Comparison of ENCODE assay signal across 8 cellular contexts in the genomic region with DNA sequence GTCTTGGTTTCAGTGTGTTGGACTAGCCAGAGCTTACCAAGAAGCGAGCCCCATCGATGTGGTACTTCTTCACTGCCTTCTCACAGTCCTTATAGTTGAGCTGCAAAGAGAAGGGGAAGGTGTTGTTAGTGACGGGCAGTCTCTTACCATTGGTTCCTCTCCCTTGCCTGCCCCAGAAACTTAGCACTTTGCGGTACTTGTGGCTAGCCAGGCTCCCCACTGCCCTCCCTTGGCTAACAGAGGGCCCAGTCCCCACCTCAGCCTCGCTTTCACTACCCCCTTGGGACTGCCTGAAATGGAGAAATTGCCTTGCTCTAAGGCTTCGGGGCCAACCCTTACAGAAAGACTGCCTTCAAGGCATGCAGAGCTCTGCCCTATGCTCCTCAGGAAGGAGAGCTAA. TPM values are rescaled to one million over a fixed set of nuclear protein-coding genes. Genes with fewer than 3 reads are reported as not detected.
DNase-seq lines count a peak whose midpoint lies in the region; ATAC-seq and TF ChIP-seq lines count a peak whose summit lies in the region.

No MANE protein-coding gene starts in this region.

- TF ChIP-seq CTCF in CD4-positive, alpha-beta T cell (IDR thresholded peaks at IDR 0.05) = no peak

- peak; percentile 10 for ATAC-seq in CD4-positive, alpha-beta T cell (ENCODE audit: poor library complexity)
- ATAC-seq in GM19328 (IDR thresholded peaks at IDR 0.05; ENCODE audit: unreplicated experiment) = peak; percentile 57
- ATAC-seq in HG03159 (IDR thresholded peaks at IDR 0.05; ENCODE audit: unreplicated experiment) = peak; percentile 68
- peak; percentile 88 to 93 for ATAC-seq in natural killer cell treated with Interleukin-12 subunit alpha and Interleukin-12 subunit beta and Interleukin-15 and Interleukin-18, amount 100 ng/mL, for 72 hours

- POLR2A ChIA-PET in CD4-positive, alpha-beta T cell (lab: Charles Lee) = interaction anchor here (0.6 to 18.4 kb wide), 13 partner anchors 10 to 67 kb away, joined by 3 to 426 read pairs (median 7); no protein-coding TSS in a partner anchor

- H3K36me3 Mint-ChIP-seq in CD4-positive, alpha-beta T cell (ENCODE audit: low read depth) = peaks cover 95% of the 10 kb centered on the region
- peaks cover 82% of the 10 kb centered on the region for H3K36me3 Mint-ChIP-seq in natural killer cell treated with Interleukin-12 subunit alpha and Interleukin-12 subunit beta and Interleukin-15 and Interleukin-18, amount 100 ng/mL, for 72 hours

- peak overlapping the region; percentile 96 for H3K27ac Mint-ChIP-seq in CD4-positive, alpha-beta T cell
- peak overlapping the region; percentile 96 to 99 for H3K27ac Mint-ChIP-seq in natural killer cell treated with Interleukin-12 subunit alpha and Interleukin-12 subunit beta and Interleukin-15 and Interleukin-18, amount 100 ng/mL, for 72 hours

- H3K4me1 Mint-ChIP-seq in CD4-positive, alpha-beta T cell (ENCODE audit: low read depth) = peaks cover 82% of the 10 kb centered on the region
- H3K4me1 Mint-ChIP-seq in natural killer cell treated with Interleukin-12 subunit alpha and Interleukin-12 subunit beta and Interleukin-15 and Interleukin-18, amount 100 ng/mL, for 72 hours (ENCODE audit: low read depth in 2 of 2) = peaks cover 82 to 90% of the 10 kb centered on the region in 2 donors

- peak in 1 of 10 experiments; percentile 39 for DNase-seq in CD4-positive, alpha-beta T cell
- peak; percentile 55 to 68 for DNase-seq in activated CD4-positive, alpha-beta T cell treated with anti-CD3 and anti-CD28 coated beads, Interleukin-2, amount 50 U/mL, for 48 hours
- DNase-seq in natural killer cell treated with Interleukin-12 subunit alpha and Interleukin-12 subunit beta and Interleukin-15 and Interleukin-18, amount 100 ng/mL, for 72 hours (ENCODE audit: low spot score) = peak; percentile 96
- DNase-seq in DMS 273 treated with DMSO at 0.1 percent for 48 hours (lab: John Stamatoyannopoulos, UW) (no peak), NCI-H524 treated with DMSO at 0.1 percent for 48 hours (lab: John Stamatoyannopoulos, UW) (no peak), ecto neural progenitor cell (ENCODE audit: low spot score) (no peak)

- no peaks in the 10 kb centered on the region for H3K9me3 ChIP-seq in CD4-positive, alpha-beta T cell (ENCODE audit: control insufficient read depth, low read length)

- H3K9me3 Mint-ChIP-seq in CD4-positive, alpha-beta T cell = no peaks in the 10 kb centered on the region
- peaks cover 6% of the 10 kb centered on the region for H3K9me3 Mint-ChIP-seq in natural killer cell treated with Interleukin-12 subunit alpha and Interleukin-12 subunit beta and Interleukin-15 and Interleukin-18, amount 100 ng/mL, for 72 hours

- peak overlapping the region; percentile 98 for H3K4me3 Mint-ChIP-seq in CD4-positive, alpha-beta T cell
- H3K4me3 Mint-ChIP-seq in natural killer cell treated with Interleukin-12 subunit alpha and Interleukin-12 subunit beta and Interleukin-15 and Interleukin-18, amount 100 ng/mL, for 72 hours = peak overlapping the region; percentile 96

- H3K27me3 ChIP-seq in CD4-positive, alpha-beta T cell (ENCODE audit: control insufficient read depth, insufficient read depth, low read length) = no peaks in the 10 kb centered on the region

- intact Hi-C loops in CD4-positive, alpha-beta T cell (cut with DNase I, micrococcal nuclease) = no loop called here

- no peaks in the 10 kb centered on the region for H3K27me3 Mint-ChIP-seq in CD4-positive, alpha-beta T cell
- H3K27me3 Mint-ChIP-seq in natural killer cell treated with Interleukin-12 subunit alpha and Interleukin-12 subunit beta and Interleukin-15 and Interleukin-18, amount 100 ng/mL, for 72 hours = no peaks in the 10 kb centered on the region

- H3K27ac ChIP-seq in CD4-positive, alpha-beta T cell (ENCODE audit: low read depth, low read length) = peak overlapping the region; percentile 98

- CTCF ChIA-PET in CD4-positive, alpha-beta T cell (lab: Charles Lee) = interaction anchor here (0.5 to 9.5 kb wide), 9 partner anchors 8 to 45 kb away, joined by 3 to 65 read pairs (median 12); no protein-coding TSS in a partner anchor

RNA-seq across cellular contexts. Expression of a gene that starts 4.3 kb away (rescaled TPM):
- 100 to 1,000 TPM; 154 to 155 TPM for total RNA-seq in CD4-positive, alpha-beta T cell
- 100 to 1,000 TPM; 282 to 360 TPM for total RNA-seq in natural killer cell treated with Interleukin-12 subunit alpha and Interleukin-12 subunit beta and Interleukin-15 and Interleukin-18, amount 100 ng/mL, for 72 hours

Comparison
In these comparisons a context has a peak if more than half of its experiments do, and no peak if none do; other contexts are left out.
1. ATAC-seq: peak in every context shown above with its lines; median percentile 90 in natural killer cell treated with Interleukin-12 subunit alpha and Interleukin-12 subunit beta and Interleukin-15 and Interleukin-18, amount 100 ng/mL, for 72 hours; 68 in HG03159; 57 in GM19328; 10 in CD4-positive, alpha-beta T cell.
2. DNase-seq: peak in activated CD4-positive, alpha-beta T cell treated with anti-CD3 and anti-CD28 coated beads, Interleukin-2, amount 50 U/mL, for 48 hours (2 of 2) and natural killer cell treated with Interleukin-12 subunit alpha and Interleukin-12 subunit beta and Interleukin-15 and Interleukin-18, amount 100 ng/mL, for 72 hours (single experiment); none in DMS 273 treated with DMSO at 0.1 percent for 48 hours (single experiment), NCI-H524 treated with DMSO at 0.1 percent for 48 hours (single experiment) and ecto neural progenitor cell (single experiment).